Comparison of ENCODE assay signal across 20 cellular contexts in genomic region chr6:163263998-163264661, GRCh38.
DNase-seq lines count a peak whose midpoint lies in the region; ATAC-seq and TF ChIP-seq lines count a peak whose summit lies in the region.
"Had no signal": no experiment of that assay in that cellular context is flagged by ENCODE, and none has a peak within 500 bp of the region (broad histone marks: within the 10 kb centered on the region; RNA-seq: fewer than 3 reads in every experiment).

No MANE protein-coding gene starts in this region.

- no peak overlapping the region for H2BK120ac ChIP-seq in mesendoderm (ENCODE audit: low read depth, low read length)

- no peak for TF ChIP-seq POLR2A in heart left ventricle (IDR thresholded peaks at IDR 0.05)

- no peaks in the 10 kb centered on the region for H3K9me3 ChIP-seq in PC-9 (ENCODE audit: insufficient read depth, low read depth)
- no peaks in the 10 kb centered on the region for H3K9me3 ChIP-seq in heart left ventricle
- H3K9me3 ChIP-seq: spleen had no signal

- DNase-seq in PC-9 = no peak
- DNase-seq in heart left ventricle = peak in 4 of 5 donors; percentile 43 to 70 (median 60)
- DNase-seq in mesendoderm = peak; percentile 22
- DNase-seq: activated CD4-positive, alpha-beta T cell treated with anti-CD3 and anti-CD28 coated beads, Interleukin-2, amount 50 U/mL, for 48 hours; activated naive CD4-positive, alpha-beta T cell; activated T-cell treated with anti-CD3 and anti-CD28 coated beads for 4 hours; EL; KBM-7; left colon; NCI-H2029 treated with DMSO at 0.1 percent for 48 hours; NCI-H510A treated with DMSO at 0.1 percent for 48 hours; SIG-M5; spleen had no signal

- POLR2A ChIA-PET in PC-9 (lab: Charles Lee; ENCODE audit: unreplicated experiment) = interaction anchor here (0.5 kb wide), 1 partner anchor 153 kb away, joined by 8 read pairs; no protein-coding TSS in a partner anchor

- ATAC-seq in heart left ventricle = peak; percentile 86 to 91 (median 90)
- ATAC-seq in HG02678 (IDR thresholded peaks at IDR 0.05; ENCODE audit: unreplicated experiment) = no peak
- ATAC-seq in GM18861 (IDR thresholded peaks at IDR 0.05; ENCODE audit: unreplicated experiment) = no peak
- no peak for ATAC-seq in GM18517 (IDR thresholded peaks at IDR 0.05; ENCODE audit: unreplicated experiment)
- ATAC-seq: HCT116, left colon had no signal

- H3K36me3 ChIP-seq in PC-9 (ENCODE audit: low read depth) (no peaks in the 10 kb centered on the region), heart left ventricle (no peaks in the 10 kb centered on the region), mesendoderm (ENCODE audit: control insufficient read depth, insufficient read depth, low read length) (no peaks in the 10 kb centered on the region)
- H3K36me3 ChIP-seq: spleen had no signal

- 0 out of 2 replicates have a peak, but pooled peaks cover 6% of the 10 kb centered on the region for H3F3A ChIP-seq in PC-9 (ENCODE audit: insufficient read depth, low read depth)

- CTCF ChIA-PET in PC-9 (lab: Charles Lee) = no interaction called here

- H3K4me1 ChIP-seq in PC-9 (replicated peaks; ENCODE audit: insufficient read depth) = peaks cover 9% of the 10 kb centered on the region
- H3K4me1 ChIP-seq in heart left ventricle = peaks cover 0 to 54% (median 18%) of the 10 kb centered on the region in 12 donors
- H3K4me1 ChIP-seq in mesendoderm (ENCODE audit: control insufficient read depth, low read depth, low read length) = peaks cover 2% of the 10 kb centered on the region

- TF ChIP-seq CTCF in PC-9 (conservative IDR thresholded peaks at IDR 0.05) (no peak), heart left ventricle (IDR thresholded peaks at IDR 0.05) (peak in 2 of 12 donors; percentile 12 to 13)

- no peak overlapping the region for H2AK5ac ChIP-seq in mesendoderm (ENCODE audit: low read length)

- H3K9me2 ChIP-seq in PC-9 (ENCODE audit: insufficient read depth) = no peaks in the 10 kb centered on the region

- H3K56ac ChIP-seq in mesendoderm (ENCODE audit: low read length) = no peak overlapping the region

- no peaks in the 10 kb centered on the region for H3K79me2 ChIP-seq in PC-9 (ENCODE audit: low read depth)
- H3K79me2 ChIP-seq in mesendoderm (ENCODE audit: control insufficient read depth, insufficient read depth, low read length) = no peaks in the 10 kb centered on the region

- no peak overlapping the region for H2BK15ac ChIP-seq in mesendoderm (replicated peaks; ENCODE audit: low read depth)

- no peak overlapping the region for H4K8ac ChIP-seq in mesendoderm (ENCODE audit: low read depth, low read length)

- H3K4me3 ChIP-seq in PC-9 (no peak overlapping the region), heart left ventricle (no peak overlapping the region), mesendoderm (ENCODE audit: low read length) (no peak overlapping the region)
- H3K4me3 ChIP-seq: coronary artery, spleen had no signal

- H3K4ac ChIP-seq in mesendoderm (ENCODE audit: low read depth, low read length) = no peak overlapping the region

- no peaks in the 10 kb centered on the region for H3K79me1 ChIP-seq in mesendoderm (ENCODE audit: low read length)

- H3K9ac ChIP-seq in mesendoderm (ENCODE audit: low read length) = no peak overlapping the region

- H4K20me1 ChIP-seq in PC-9 (ENCODE audit: insufficient read depth) = no peaks in the 10 kb centered on the region

- H3K23ac ChIP-seq in mesendoderm (ENCODE audit: low read length) = no peak overlapping the region

- H2BK5ac ChIP-seq in mesendoderm (ENCODE audit: low read length) = no peak overlapping the region

- H2AFZ ChIP-seq in PC-9 = no peak overlapping the region

- H3K27ac ChIP-seq in PC-9 = no peak overlapping the region
- peak overlapping the region in 7 of 12 donors; percentile 5 to 69 (median 39) for H3K27ac ChIP-seq in heart left ventricle
- H3K27ac ChIP-seq in mesendoderm (ENCODE audit: low read depth, low read length) = no peak overlapping the region
- H3K27ac ChIP-seq in temporal lobe (ENCODE audit: low read depth, low read length) = peak overlapping the region; percentile 99
- H3K27ac ChIP-seq: coronary artery, spleen, VCaP had no signal

- intact Hi-C loops in PC-9 (cut with micrococcal nuclease; ENCODE audit: unreplicated experiment) = no loop called here
- intact Hi-C loops in heart left ventricle (cut with DNase I) = loop anchor here in 4 of 10 donors (5.0 to 10.0 kb wide), 4 partner anchors 49 to 701 kb away; no protein-coding TSS in a partner anchor

- H4K5ac ChIP-seq in mesendoderm (ENCODE audit: low read length) = no peak overlapping the region

- no TSS peak for BruUV-seq in PC-9 (replicated peaks; lab: Mats Ljungman, UMichigan)

- H3K4me2 ChIP-seq in PC-9 = peak overlapping the region; percentile 36; the same call in 1 of the 2 replicates
- H3K4me2 ChIP-seq in mesendoderm (ENCODE audit: low read length) = no peak overlapping the region

- no peaks in the 10 kb centered on the region for H3K27me3 ChIP-seq in PC-9 (ENCODE audit: insufficient read depth, low read depth)
- H3K27me3 ChIP-seq in heart left ventricle = no peaks in the 10 kb centered on the region
- peaks cover 2% of the 10 kb centered on the region for H3K27me3 ChIP-seq in mesendoderm (ENCODE audit: insufficient read depth, low read length, poor library complexity)

- H3K18ac ChIP-seq in mesendoderm (ENCODE audit: low read length) = no peak overlapping the region

- 63 to 71% (median 68%) methylated on average over 13 of the region's 13 CpGs for WGBS in heart left ventricle, 4 donors
- WGBS in mesendoderm (ENCODE audit: extremely low coverage, insufficient coverage, low lambda C conversion rate) = no CpG with 5 or more reads among the region's 13 CpGs

Comparison
In these comparisons a context has a peak if more than half of its experiments do, and no peak if none do; other contexts are left out.
1. DNase-seq: peak in heart left ventricle (4 of 5) and mesendoderm (single experiment); none in PC-9 (0 of 2).
2. H3K27ac ChIP-seq: peak in heart left ventricle (7 of 12) and temporal lobe (single experiment); none in PC-9 (single experiment) and mesendoderm (single experiment).
3. ATAC-seq: peak in heart left ventricle (4 of 4); none in HG02678 (single experiment), GM18861 (single experiment) and GM18517 (single experiment).